9 cellular contexts compared by ENCODE assay signal in genomic region chr22:43812890-43813289, GRCh38. TPM values are rescaled to one million over a fixed set of nuclear protein-coding genes. Genes with fewer than 3 reads are reported as not detected.
A peak's percentile ranks its signal among the peaks of the same experiment; 100 is the strongest.
DNase-seq lines count a peak whose midpoint lies in the region; ATAC-seq and TF ChIP-seq lines count a peak whose summit lies in the region.
"Had no signal": no experiment of that assay in that cellular context is flagged by ENCODE, and none has a peak within 500 bp of the region (broad histone marks: within the 10 kb centered on the region; RNA-seq: fewer than 3 reads in every experiment).

No MANE protein-coding gene starts in this region.

- H3K27me3 Mint-ChIP-seq in CD4-positive, CD25-positive, alpha-beta regulatory T cell: no peaks in the 10 kb centered on the region
- H3K27me3 Mint-ChIP-seq in effector memory CD8-positive, alpha-beta T cell: no peaks in the 10 kb centered on the region

- DNase-seq in CD4-positive, CD25-positive, alpha-beta regulatory T cell: no peak
- DNase-seq in NB4 (ENCODE audit: low read depth): no peak
- no peak for DNase-seq in effector memory CD8-positive, alpha-beta T cell
- DNase-seq in cerebellar cortex (ENCODE audit: low spot score): no peak
- no peak for DNase-seq in effector CD8-positive, alpha-beta T cell (lab: John Stamatoyannopoulos, UW)

- peaks cover 18% of the 10 kb centered on the region for H3K4me1 ChIP-seq in CD4-positive, CD25-positive, alpha-beta regulatory T cell (ENCODE audit: control insufficient read depth, insufficient read depth, low read length, poor library complexity, severe bottlenecking)
- peaks cover 14% of the 10 kb centered on the region for H3K4me1 ChIP-seq in neuron (ENCODE audit: insufficient read depth, low read length)

- H3K4me1 Mint-ChIP-seq in CD4-positive, CD25-positive, alpha-beta regulatory T cell: peaks cover 5 to 40% (median 24%) of the 10 kb centered on the region in 4 donors
- peaks cover 14 to 16% of the 10 kb centered on the region in 2 donors for H3K4me1 Mint-ChIP-seq in effector memory CD8-positive, alpha-beta T cell (ENCODE audit: low read depth in 2 of 2)

- H3K36me3 Mint-ChIP-seq in CD4-positive, CD25-positive, alpha-beta regulatory T cell: peaks cover 11% of the 10 kb centered on the region
- H3K36me3 Mint-ChIP-seq in effector memory CD8-positive, alpha-beta T cell (ENCODE audit: insufficient read depth): peaks cover 15% of the 10 kb centered on the region

- no peak for TF ChIP-seq CTCF in NB4 (IDR thresholded peaks at IDR 0.05; ENCODE audit: low read depth, low read length)

- H3K4me3 ChIP-seq in CD4-positive, CD25-positive, alpha-beta regulatory T cell (ENCODE audit: low read depth, low read length): peak overlapping the region; percentile 87
- peak overlapping the region; percentile 89 for H3K4me3 ChIP-seq in NB4 (ENCODE audit: low read depth, low read length)
- H3K4me3 ChIP-seq in neuron (ENCODE audit: low read length): peak overlapping the region; percentile 83

- no peaks in the 10 kb centered on the region for H3K9me3 Mint-ChIP-seq in CD4-positive, CD25-positive, alpha-beta regulatory T cell
- H3K9me3 Mint-ChIP-seq in effector memory CD8-positive, alpha-beta T cell: no peaks in the 10 kb centered on the region

- peak overlapping the region; percentile 92 to 95 (median 93) for H3K27ac Mint-ChIP-seq in CD4-positive, CD25-positive, alpha-beta regulatory T cell
- H3K27ac Mint-ChIP-seq in effector memory CD8-positive, alpha-beta T cell: peak overlapping the region; percentile 89 to 94

- peaks cover 2% of the 10 kb centered on the region for H3K27me3 ChIP-seq in CD4-positive, CD25-positive, alpha-beta regulatory T cell (ENCODE audit: control insufficient read depth, insufficient read depth, low read length)
- no peaks in the 10 kb centered on the region for H3K27me3 ChIP-seq in neuron (ENCODE audit: insufficient read depth, low read length)

- no peaks in the 10 kb centered on the region for H3K36me3 ChIP-seq in CD4-positive, CD25-positive, alpha-beta regulatory T cell (ENCODE audit: control insufficient read depth, insufficient read depth, low read length)
- H3K36me3 ChIP-seq in neuron (ENCODE audit: insufficient read depth, low read length): peaks cover 3% of the 10 kb centered on the region

- peak overlapping the region; percentile 75 for H3K27ac ChIP-seq in CD4-positive, CD25-positive, alpha-beta regulatory T cell (ENCODE audit: insufficient read depth, low read length, poor library complexity, severe bottlenecking)

- H3K4me3 Mint-ChIP-seq in CD4-positive, CD25-positive, alpha-beta regulatory T cell: peak overlapping the region; percentile 93 to 96 (median 94)
- H3K4me3 Mint-ChIP-seq in effector memory CD8-positive, alpha-beta T cell: peak overlapping the region; percentile 90 to 94

- no peak overlapping the region for H2AFZ ChIP-seq in neuron (ENCODE audit: low read depth, low read length)

- TF ChIP-seq POLR2A in NB4 (IDR thresholded peaks at IDR 0.05; ENCODE audit: extremely low read depth, insufficient read length): no peak

- ATAC-seq in CD4-positive, CD25-positive, alpha-beta regulatory T cell (ENCODE audit: low read depth in 2 of 2): no peak
- ATAC-seq in effector memory CD8-positive, alpha-beta T cell (replicated peaks): no peak
- no peak for ATAC-seq in HG02588 (IDR thresholded peaks at IDR 0.05; ENCODE audit: unreplicated experiment)
- ATAC-seq in HG03439 (IDR thresholded peaks at IDR 0.05; ENCODE audit: unreplicated experiment): no peak

- H3K9me3 ChIP-seq in CD4-positive, CD25-positive, alpha-beta regulatory T cell (ENCODE audit: control insufficient read depth in 2 of 2, low read length in 2 of 2): no peaks in the 10 kb centered on the region
- no peaks in the 10 kb centered on the region for H3K9me3 ChIP-seq in neuron (ENCODE audit: low read length)

RNA-seq across cellular contexts. Expression of gene EFCAB6, which starts 0.8 kb away (rescaled TPM):
- not detected for total RNA-seq in CD4-positive, CD25-positive, alpha-beta regulatory T cell
- polyA plus RNA-seq in CD4-positive, CD25-positive, alpha-beta regulatory T cell: under 1 TPM in 3 of 4 donors, not detected in 1; 0.18 to 0.77 (median 0.30) TPM

RNA-seq across cellular contexts. Expression of gene SULT4A1, which starts 49.4 kb away (rescaled TPM):
- total RNA-seq in CD4-positive, CD25-positive, alpha-beta regulatory T cell: not detected
- polyA plus RNA-seq in CD4-positive, CD25-positive, alpha-beta regulatory T cell: not detected
- total RNA-seq: T-helper 2 cell treated with Interferon-gamma antibody and Interleukin-4, amounts not matched to agents 100 ng/mL and 5 ng/mL, for 36 hours had no signal
